ENCODE assay signal across 8 cellular contexts in the genomic region with DNA sequence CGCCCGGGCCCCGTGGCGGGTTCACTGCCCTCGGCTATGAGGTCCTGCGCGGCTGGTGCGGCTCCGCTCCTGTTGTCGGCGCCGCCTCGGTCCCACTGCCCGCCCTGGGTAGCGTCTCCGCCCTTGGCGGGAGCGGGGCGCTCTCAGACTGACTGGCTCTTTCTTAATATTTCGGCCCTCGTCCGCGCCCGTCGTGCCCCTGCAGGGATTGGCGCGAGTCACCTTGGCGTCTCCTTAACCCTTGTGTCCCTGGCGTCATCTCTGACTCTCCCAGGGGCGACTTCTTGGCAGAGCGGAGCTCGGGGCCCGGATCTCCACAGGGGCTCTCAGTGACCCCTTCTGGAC. TPM values are rescaled to one million over a fixed set of nuclear protein-coding genes. Genes with fewer than 3 reads are reported as not detected.
A peak's percentile ranks its signal among the peaks of the same experiment; 100 is the strongest.
DNase-seq lines count a peak whose midpoint lies in the region; ATAC-seq and TF ChIP-seq lines count a peak whose summit lies in the region.

No MANE protein-coding gene starts in this region.

- TF ChIP-seq CTCF in OCI-LY7 (conservative IDR thresholded peaks at IDR 0.05; ENCODE audit: low read length), result no peak
- no peak for TF ChIP-seq CTCF in MCF 10A (IDR thresholded peaks at IDR 0.05; ENCODE audit: unreplicated experiment)

- no peak overlapping the region for H2AFZ ChIP-seq in OCI-LY7 (ENCODE audit: low read length)

- peak; percentile 52 for DNase-seq in G401 (ENCODE audit: low spot score)
- DNase-seq in OCI-LY7 (ENCODE audit: low spot score), result peak; percentile 68
- peak; percentile 31 for DNase-seq in MCF 10A (ENCODE audit: unreplicated experiment)
- peak; percentile 74 for DNase-seq in left lobe of liver (ENCODE audit: low spot score)
- peak in 5 of 6 experiments; percentile 35 to 80 (median 62) for DNase-seq in stimulated activated naive CD4-positive, alpha-beta T cell (lab: John Stamatoyannopoulos, UW)
- DNase-seq in globus pallidus (ENCODE audit: low spot score), result no peak

- H3K27ac Mint-ChIP-seq in MCF 10A (ENCODE audit: low read depth, unreplicated experiment), result peak overlapping the region; percentile 88

- no peaks in the 10 kb centered on the region for H3K9me3 Mint-ChIP-seq in MCF 10A (ENCODE audit: unreplicated experiment)

- no peaks in the 10 kb centered on the region for H3K27me3 Mint-ChIP-seq in MCF 10A (ENCODE audit: insufficient read depth, unreplicated experiment)

- in situ Hi-C loops in G401 (cut with HindIII; ENCODE audit: low sequenced_read_pairs), result no loop called here

- no TSS peak for BruUV-seq in OCI-LY7 (replicated peaks; lab: Mats Ljungman, UMichigan)
- BruUV-seq in MCF 10A (replicated peaks; lab: Mats Ljungman, UMichigan), result TSS peak; percentile 11

- H3K4me2 ChIP-seq in OCI-LY7 (ENCODE audit: low read length), result peak overlapping the region; percentile 55

- peak overlapping the region; percentile 95 for H3K27ac ChIP-seq in OCI-LY7 (ENCODE audit: low read depth, low read length, poor library complexity, severe bottlenecking)

- H3K79me2 ChIP-seq in OCI-LY7 (ENCODE audit: insufficient read depth, low read depth, low read length), result peaks cover 67% of the 10 kb centered on the region

- H3K4me1 ChIP-seq in OCI-LY7 (ENCODE audit: insufficient read depth, low read length, poor library complexity, severe bottlenecking), result peaks cover 47% of the 10 kb centered on the region

- POLR2A ChIA-PET in OCI-LY7 (lab: Charles Lee) (interaction anchor here (0.6 to 2.2 kb wide), 8 partner anchors 24 to 96 kb away, joined by 3 to 8 read pairs (median 4); no protein-coding TSS in a partner anchor), MCF 10A (lab: Yijun Ruan, JAX) (interaction anchor here (0.7 to 3.0 kb wide), 20 partner anchors 8 to 246 kb away, joined by 3 to 33 read pairs (median 4); a partner anchor contains a TSS)

- H3K9me3 ChIP-seq in OCI-LY7 (ENCODE audit: low read length), result no peaks in the 10 kb centered on the region

- peaks cover 18% of the 10 kb centered on the region for H3K4me1 Mint-ChIP-seq in MCF 10A (ENCODE audit: insufficient read depth, unreplicated experiment)

- H3K36me3 ChIP-seq in OCI-LY7 (ENCODE audit: insufficient read depth, low read length), result peaks cover 57% of the 10 kb centered on the region

- H3K36me3 Mint-ChIP-seq in MCF 10A (ENCODE audit: insufficient read depth, unreplicated experiment), result peaks cover 55% of the 10 kb centered on the region

- ATAC-seq in left lobe of liver (peak; percentile 2), GM18519 (IDR thresholded peaks at IDR 0.05; ENCODE audit: low FRiP score, unreplicated experiment) (no peak), GM21717 (IDR thresholded peaks at IDR 0.05; ENCODE audit: unreplicated experiment) (no peak)

- CTCF ChIA-PET in OCI-LY7 (lab: Charles Lee; ENCODE audit: unreplicated experiment), result interaction anchor here (0.6 to 0.9 kb wide), 2 partner anchors 23 to 26 kb away, joined by 3 to 4 read pairs; no protein-coding TSS in a partner anchor
- CTCF ChIA-PET in MCF 10A (lab: Yijun Ruan, JAX), result interaction anchor here (0.6 to 2.0 kb wide), 8 partner anchors 8 to 100 kb away, joined by 3 to 6 read pairs (median 3); no protein-coding TSS in a partner anchor

- peak overlapping the region; percentile 79 for H3K4me3 Mint-ChIP-seq in MCF 10A (ENCODE audit: unreplicated experiment)

- H4K20me1 ChIP-seq in OCI-LY7 (ENCODE audit: insufficient read depth, low read length), result peaks cover 20% of the 10 kb centered on the region

- H3K9me2 ChIP-seq in OCI-LY7 (ENCODE audit: insufficient read depth, low read length), result no peaks in the 10 kb centered on the region

- intact Hi-C loops in OCI-LY7 (cut with micrococcal nuclease; ENCODE audit: unreplicated experiment), result loop anchor here (2.0 kb wide), 1 partner anchor 71 kb away; a partner anchor contains a TSS
- intact Hi-C loops in MCF 10A (cut with micrococcal nuclease), result no loop called here

- H3K4me3 ChIP-seq in OCI-LY7 (ENCODE audit: low read depth, low read length, poor library complexity, severe bottlenecking), result peak overlapping the region; percentile 93

RNA-seq across cellular contexts. Expression of a gene that starts 1.3 kb away (rescaled TPM):
- total RNA-seq in G401 (2014; rRNA removed; shearing (Covaris generic)), result 1,275 and 1,509 TPM in 2 replicates
- total RNA-seq in OCI-LY7 (2014; rRNA removed; shearing (Covaris generic)), result 2,780 and 3,271 TPM in 2 replicates
- total RNA-seq in OCI-LY7 (2022), result 3,053 and 3,088 TPM in 2 replicates
- total RNA-seq in MCF 10A (2022), result 501 and 713 TPM in 2 replicates
- 213 TPM for total RNA-seq in left lobe of liver
